1 cellular context compared by ENCODE assay signal in genomic region chr19:16572332-16573211, GRCh38.
A peak's percentile ranks its signal among the peaks of the same experiment; 100 is the strongest.
TF ChIP-seq lines count a peak whose summit lies in the region.

SLC35E1 (minus strand) TSS chr19:16572415; CDS start chr19:16572364, 51 bp downstream.

TF ChIP-seq in HepG2, 621 proteins besides CTCF, POLR2A, EP300 and RAD21 (continued from another document and continues in another):
- TF ChIP-seq TBP (CRISPR knock-in tag; IDR thresholded peaks at IDR 0.05), result no peak
- peak; percentile 66 for TF ChIP-seq MXD1 (CRISPR knock-in tag; IDR thresholded peaks at IDR 0.05)
- TF ChIP-seq FUBP1 (CRISPR knock-in tag; IDR thresholded peaks at IDR 0.05; ENCODE audit: borderline replicate concordance), result no peak
- TF ChIP-seq MBNL3 (CRISPR knock-in tag; conservative IDR thresholded peaks at IDR 0.05), result no peak
- no peak for TF ChIP-seq ZNF503 (CRISPR knock-in tag; IDR thresholded peaks at IDR 0.05)
- no peak for TF ChIP-seq KLF12 (CRISPR knock-in tag; IDR thresholded peaks at IDR 0.05; ENCODE audit: borderline replicate concordance)
- TF ChIP-seq ZNF883 (CRISPR knock-in tag; IDR thresholded peaks at IDR 0.05; ENCODE audit: not compliant biosample characterization), result peak; percentile 80
- TF ChIP-seq TFDP2 (CRISPR knock-in tag; IDR thresholded peaks at IDR 0.05), result peak; percentile 44
- TF ChIP-seq CAMTA2 (CRISPR knock-in tag; IDR thresholded peaks at IDR 0.05; ENCODE audit: borderline replicate concordance), result no peak
- peak; percentile 91 for TF ChIP-seq SIN3A (IDR thresholded peaks at IDR 0.05; ENCODE audit: borderline replicate concordance, low read depth, low read length)
- no peak for TF ChIP-seq ZNF329 (CRISPR knock-in tag; IDR thresholded peaks at IDR 0.05; ENCODE audit: low read depth)
- no peak for TF ChIP-seq EZH2 (conservative IDR thresholded peaks at IDR 0.05; ENCODE audit: low read depth, low read length)
- 0 out of 2 replicates have a peak, but pooled peaks have one; percentile 48 for TF ChIP-seq ZNF709 (CRISPR knock-in tag; IDR thresholded peaks at IDR 0.05)
- no peak; the same call in 1 of the 2 replicates for TF ChIP-seq ARNTL (CRISPR knock-in tag; IDR thresholded peaks at IDR 0.05)
- peak; percentile 21; the same call in 1 of the 2 replicates for TF ChIP-seq ZSCAN31 (CRISPR knock-in tag; IDR thresholded peaks at IDR 0.05; ENCODE audit: low read depth)
- TF ChIP-seq ZNF335 (CRISPR knock-in tag; IDR thresholded peaks at IDR 0.05), result no peak
- peak; percentile 54 for TF ChIP-seq NCOA2 (CRISPR knock-in tag; IDR thresholded peaks at IDR 0.05)
- TF ChIP-seq POLR2AphosphoS5 (IDR thresholded peaks at IDR 0.05; ENCODE audit: low read depth, low read length), result peak; percentile 81
- no peak; the same call in 1 of the 2 replicates for TF ChIP-seq ZNF414 (CRISPR knock-in tag; IDR thresholded peaks at IDR 0.05)
- TF ChIP-seq ZSCAN12 (CRISPR knock-in tag; IDR thresholded peaks at IDR 0.05), result 0 out of 2 replicates have a peak, but pooled peaks have one; percentile 43
- no peak for TF ChIP-seq NFKBIZ (CRISPR knock-in tag; IDR thresholded peaks at IDR 0.05)
- TF ChIP-seq ZNF788 (CRISPR knock-in tag; IDR thresholded peaks at IDR 0.05; ENCODE audit: borderline replicate concordance), result peak; percentile 65; the same call in 1 of the 2 replicates
- peak; percentile 44 for TF ChIP-seq TEAD3 (CRISPR knock-in tag; optimal IDR thresholded peaks at IDR 0.05; ENCODE audit: borderline replicate concordance)
- TF ChIP-seq ZNF10 (CRISPR knock-in tag; IDR thresholded peaks at IDR 0.05; ENCODE audit: borderline replicate concordance, low read depth), result no peak
- no peak for TF ChIP-seq MAFG (CRISPR knock-in tag; IDR thresholded peaks at IDR 0.05)
- TF ChIP-seq ZNF281 (CRISPR knock-in tag; IDR thresholded peaks at IDR 0.05; ENCODE audit: borderline replicate concordance), result no peak; the same call in 1 of the 2 replicates
- peak; percentile 82; the same call in 1 of the 2 replicates for TF ChIP-seq ZNF337 (CRISPR knock-in tag; IDR thresholded peaks at IDR 0.05; ENCODE audit: borderline replicate concordance, low read depth)
- no peak for TF ChIP-seq SNAPC4 (CRISPR knock-in tag; IDR thresholded peaks at IDR 0.05)
- no peak for TF ChIP-seq ZNF468 (CRISPR knock-in tag; IDR thresholded peaks at IDR 0.05)
- no peak for TF ChIP-seq ZNF761 (CRISPR knock-in tag; conservative IDR thresholded peaks at IDR 0.05)
- no peak for TF ChIP-seq ZNF496 (CRISPR knock-in tag; IDR thresholded peaks at IDR 0.05; ENCODE audit: insufficient replicate concordance)
- TF ChIP-seq MXD4 (CRISPR knock-in tag; IDR thresholded peaks at IDR 0.05), result peak; percentile 75; the same call in 1 of the 2 replicates
- TF ChIP-seq MXI1 (IDR thresholded peaks at IDR 0.05; ENCODE audit: borderline replicate concordance, low read depth, low read length), result peak; percentile 94; the same call in 2 of the 3 replicates
- no peak for TF ChIP-seq BCLAF1 (IDR thresholded peaks at IDR 0.05)
- peak; percentile 14 for TF ChIP-seq XRCC5 (optimal IDR thresholded peaks at IDR 0.05; ENCODE audit: low read length)
- TF ChIP-seq MLXIP (CRISPR knock-in tag; IDR thresholded peaks at IDR 0.05; ENCODE audit: borderline replicate concordance), result no peak
- peak; percentile 90 for TF ChIP-seq FOXK1 (CRISPR knock-in tag; IDR thresholded peaks at IDR 0.05; ENCODE audit: borderline replicate concordance, low read depth)
